ENCODE assay signal across 15 cellular contexts in genomic region chr22:46001426-46002106, GRCh38. TPM values are rescaled to one million over a fixed set of nuclear protein-coding genes. Genes with fewer than 3 reads are reported as not detected.
DNase-seq lines count a peak whose midpoint lies in the region; FAIRE-seq and TF ChIP-seq lines count a peak whose summit lies in the region.
"Had no signal": no experiment of that assay in that cellular context is flagged by ENCODE, and none has a peak within 500 bp of the region (broad histone marks: within the 10 kb centered on the region; RNA-seq: fewer than 3 reads in every experiment).

No MANE protein-coding gene starts in this region.

- no peaks in the 10 kb centered on the region for H3K27me3 ChIP-seq in NT2/D1 (ENCODE audit: insufficient read depth, insufficient read length)
- H3K27me3 ChIP-seq in thyroid gland: no peaks in the 10 kb centered on the region
- no peaks in the 10 kb centered on the region for H3K27me3 ChIP-seq in colonic mucosa
- H3K27me3 ChIP-seq: tibial nerve had no signal

- H3K9ac ChIP-seq in NT2/D1 (ENCODE audit: insufficient read length, low read depth) (peak overlapping the region; percentile 42), kidney (ENCODE audit: low read length in 2 of 2) (no peak overlapping the region), colonic mucosa (ENCODE audit: low read depth in 2 of 2, low read length in 2 of 2) (no peak overlapping the region)

- 22 to 25% methylated on average over 12 to 13 of the region's 22 CpGs for WGBS in thyroid gland, 2 donors

- peaks cover 24% of the 10 kb centered on the region for H3K4me1 ChIP-seq in NT2/D1 (ENCODE audit: insufficient read depth, insufficient read length)
- H3K4me1 ChIP-seq in kidney (ENCODE audit: control insufficient read depth in 1 of 2, insufficient read depth in 1 of 2, low read depth in 1 of 2, low read length in 2 of 2): peaks cover 7 to 35% of the 10 kb centered on the region in 2 donors
- peaks cover 39 to 78% of the 10 kb centered on the region in 2 donors for H3K4me1 ChIP-seq in thyroid gland
- H3K4me1 ChIP-seq in colonic mucosa: peaks cover 12% of the 10 kb centered on the region

- H3K4me3 ChIP-seq in NT2/D1 (ENCODE audit: insufficient read length, low read depth) (no peak overlapping the region), kidney (ENCODE audit: low read length in 2 of 2) (no peak overlapping the region), thyroid gland (replicated peaks in 1 of 3) (no peak overlapping the region), colonic mucosa (no peak overlapping the region)
- H3K4me3 ChIP-seq: tibial nerve had no signal

- peak overlapping the region; percentile 7 to 22 for H3K27ac ChIP-seq in kidney (ENCODE audit: low read depth in 2 of 2, low read length in 2 of 2)
- H3K27ac ChIP-seq in thyroid gland: peak overlapping the region; percentile 47 to 67 (median 60)
- no peak overlapping the region for H3K27ac ChIP-seq in colonic mucosa
- H3K27ac ChIP-seq: tibial nerve had no signal

- intact Hi-C loops in kidney (cut with DNase I): loop anchor here (5.0 kb wide), 1 partner anchor 111 kb away; no protein-coding TSS in a partner anchor
- intact Hi-C loops in thyroid gland (cut with DNase I): no loop called here
- intact Hi-C loops in colonic mucosa (cut with DNase I): no loop called here

- TF ChIP-seq CTCF in kidney (IDR thresholded peaks at IDR 0.05; ENCODE audit: borderline replicate concordance, extremely low read depth, insufficient read depth) (no peak), thyroid gland (IDR thresholded peaks at IDR 0.05) (no peak), colonic mucosa (IDR thresholded peaks at IDR 0.05) (no peak)

- H3K9me3 ChIP-seq in NT2/D1 (ENCODE audit: insufficient read depth, low read length) (no peaks in the 10 kb centered on the region), kidney (ENCODE audit: control insufficient read depth in 1 of 2, low read length in 2 of 2) (no peaks in the 10 kb centered on the region), thyroid gland (no peaks in the 10 kb centered on the region), colonic mucosa (no peaks in the 10 kb centered on the region)
- H3K9me3 ChIP-seq: tibial nerve had no signal

- DNase-seq in NCI-H748 (lab: John Stamatoyannopoulos, UW; ENCODE audit: unreplicated experiment): peak; percentile 51
- DNase-seq in NCI-H748 treated with DMSO at 0.1 percent for 48 hours (lab: John Stamatoyannopoulos, UW): no peak
- DNase-seq in NT2/D1 (ENCODE audit: low read depth, low spot score): no peak
- DNase-seq in kidney: peak; percentile 85
- DNase-seq in thyroid gland: peak; percentile 72 to 78
- DNase-seq in RPMI8226: no peak
- DNase-seq in activated CD8-positive, alpha-beta memory T cell treated with anti-CD3 and anti-CD28 coated beads for 24 hours: no peak
- DNase-seq in colonic mucosa: no peak
- DNase-seq: ACHN; activated CD8-positive, alpha-beta memory T cell treated with anti-CD3 and anti-CD28 coated beads, Interleukin-2, amount 50 U/mL, for 4 hours; amygdala; PC-3 had no signal

- H3K36me3 ChIP-seq in NT2/D1 (ENCODE audit: insufficient read depth, insufficient read length, low read length): no peaks in the 10 kb centered on the region
- H3K36me3 ChIP-seq in kidney (ENCODE audit: control insufficient read depth in 1 of 2, insufficient read depth in 2 of 2, low read length in 2 of 2): no peaks in the 10 kb centered on the region
- H3K36me3 ChIP-seq in thyroid gland: no peaks in the 10 kb centered on the region
- H3K36me3 ChIP-seq in colonic mucosa: no peaks in the 10 kb centered on the region
- H3K36me3 ChIP-seq: tibial nerve had no signal

- no peak for FAIRE-seq in kidney (lab: Jason Lieb, UNC)
- FAIRE-seq: G401.6 had no signal

- TF ChIP-seq POLR2A in thyroid gland (IDR thresholded peaks at IDR 0.05): no peak

RNA-seq across cellular contexts. Expression of gene WNT7B, which starts 24.6 kb away (rescaled TPM):
- total RNA-seq in kidney (1.6 TPM), thyroid gland (1 to 10 TPM in 2 of 4 donors, under 1 TPM in 1, not detected in 1; 0.83 to 4.3 (median 2.5) TPM), colonic mucosa (under 1 TPM in 1 of 2 donors, not detected in 1; 0.12 TPM)
- polyA plus RNA-seq in kidney (ENCODE audit: insufficient read depth, low read depth, low replicate concordance): 2.4 TPM
- total RNA-seq: mesenteric fat pad, tibial nerve had no signal

Comparison
In these comparisons a context has a peak if more than half of its experiments do, and no peak if none do; other contexts are left out.
1. DNase-seq: peak in NCI-H748 (single experiment), kidney (single experiment) and thyroid gland (2 of 2); none in NCI-H748 treated with DMSO at 0.1 percent for 48 hours (single experiment), NT2/D1 (single experiment), RPMI8226 (single experiment), activated CD8-positive, alpha-beta memory T cell treated with anti-CD3 and anti-CD28 coated beads for 24 hours (single experiment) and colonic mucosa (single experiment).